Comparison of ENCODE assay signal across 13 cellular contexts in the genomic region with DNA sequence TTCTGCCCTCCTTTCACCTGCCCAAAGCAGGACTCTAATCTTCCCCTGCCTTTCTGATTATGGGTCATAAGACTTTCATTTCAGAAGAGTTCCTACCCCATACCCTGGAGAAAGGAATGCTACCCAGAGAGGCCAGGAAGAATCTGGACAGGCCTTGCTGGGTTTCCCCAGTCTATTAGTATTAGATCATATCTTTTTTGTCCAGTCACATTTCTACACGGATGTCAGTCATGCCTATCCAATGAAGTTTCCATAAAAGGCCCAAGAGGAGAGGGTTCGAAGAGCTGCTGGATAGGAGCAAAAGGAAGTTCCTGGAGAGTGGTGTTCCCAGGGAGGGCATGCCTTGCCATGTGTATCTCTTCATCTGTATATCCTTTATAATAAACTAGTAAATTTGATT. TPM values are rescaled to one million over a fixed set of nuclear protein-coding genes. Genes with fewer than 3 reads are reported as not detected.
A peak's percentile ranks its signal among the peaks of the same experiment; 100 is the strongest.
DNase-seq lines count a peak whose midpoint lies in the region; ATAC-seq, FAIRE-seq and TF ChIP-seq lines count a peak whose summit lies in the region.
"Had no signal": no experiment of that assay in that cellular context is flagged by ENCODE, and none has a peak within 500 bp of the region (broad histone marks: within the 10 kb centered on the region; RNA-seq: fewer than 3 reads in every experiment).

No MANE protein-coding gene starts in this region.

- no peak overlapping the region for H3K27ac ChIP-seq in substantia nigra (ENCODE audit: low read depth, low read length, poor library complexity, severe bottlenecking)
- H3K27ac ChIP-seq: colonic mucosa, neutrophil, testis had no signal

- 0 out of 2 replicates have a peak overlapping the region, but pooled peaks have one; percentile 2 for H3K4me3 ChIP-seq in AG04449 (ENCODE audit: low read depth, low read length)
- peak overlapping the region; percentile 12; the same call in 1 of the 2 replicates for H3K4me3 ChIP-seq in GM08714 (ENCODE audit: low read length)
- H3K4me3 ChIP-seq: colonic mucosa, testis had no signal

- ATAC-seq in activated naive CD8-positive, alpha-beta T cell treated with anti-CD3 and anti-CD28 coated beads, Interleukin-2, amount 10 ng/mL, durations not matched to agents 7 days and 5 days (ENCODE audit: low read depth), result no peak
- no peak for ATAC-seq in HG03457 (IDR thresholded peaks at IDR 0.05; ENCODE audit: unreplicated experiment)

- H3K27me3 Mint-ChIP-seq in activated naive CD8-positive, alpha-beta T cell treated with anti-CD3 and anti-CD28 coated beads, Interleukin-2, amount 10 ng/mL, durations not matched to agents 7 days and 5 days, result no peaks in the 10 kb centered on the region

- H3K4me3 Mint-ChIP-seq in activated naive CD8-positive, alpha-beta T cell treated with anti-CD3 and anti-CD28 coated beads, Interleukin-2, amount 10 ng/mL, durations not matched to agents 7 days and 5 days, result peak overlapping the region; percentile 95

- POLR2A ChIA-PET in AG04449 (lab: Yijun Ruan, JAX), result no interaction called here
- POLR2A ChIA-PET in activated naive CD8-positive, alpha-beta T cell treated with anti-CD3 and anti-CD28 coated beads, Interleukin-2, amount 10 ng/mL, durations not matched to agents 7 days and 5 days (lab: Charles Lee), result no interaction called here

- CTCF ChIA-PET in AG04449 (lab: Yijun Ruan, JAX), result interaction anchor here (0.9 kb wide), 1 partner anchor 30 kb away, joined by 3 read pairs; no protein-coding TSS in a partner anchor

- no peaks in the 10 kb centered on the region for H3K9me3 Mint-ChIP-seq in activated naive CD8-positive, alpha-beta T cell treated with anti-CD3 and anti-CD28 coated beads, Interleukin-2, amount 10 ng/mL, durations not matched to agents 7 days and 5 days

- peaks cover 30% of the 10 kb centered on the region for H3K36me3 Mint-ChIP-seq in activated naive CD8-positive, alpha-beta T cell treated with anti-CD3 and anti-CD28 coated beads, Interleukin-2, amount 10 ng/mL, durations not matched to agents 7 days and 5 days

- no peak for DNase-seq in AG04449 (ENCODE audit: low read depth, low spot score)
- no peak for DNase-seq in activated naive CD8-positive, alpha-beta T cell treated with anti-CD3 and anti-CD28 coated beads, Interleukin-2, amount 10 ng/mL, durations not matched to agents 7 days and 5 days
- DNase-seq in kidney glomerular epithelial cell (lab: John Stamatoyannopoulos, UW), result peak; percentile 72
- DNase-seq in substantia nigra (lab: John Stamatoyannopoulos, UW), result no peak
- DNase-seq in frontal cortex (ENCODE audit: low spot score in 2 of 2), result no peak
- no peak for DNase-seq in amygdala (lab: John Stamatoyannopoulos, UW)
- DNase-seq: activated T-cell treated with anti-CD3 and anti-CD28 coated beads, Interleukin-2, amount 50 U/mL, for 1 hour; colonic mucosa; stimulated activated CD4-positive, alpha-beta T cell treated with anti-CD3 and anti-CD28 coated beads, Interleukin-2, amount 100 ng/mL, for 48 hours; testis had no signal

- peaks cover 42% of the 10 kb centered on the region for H3K4me1 Mint-ChIP-seq in activated naive CD8-positive, alpha-beta T cell treated with anti-CD3 and anti-CD28 coated beads, Interleukin-2, amount 10 ng/mL, durations not matched to agents 7 days and 5 days

- no peak for FAIRE-seq in frontal cortex (lab: Jason Lieb, UNC)

- TF ChIP-seq CTCF in AG04449 (IDR thresholded peaks at IDR 0.05; ENCODE audit: insufficient read depth, low read length, missing control alignments), result no peak

- H3K27ac Mint-ChIP-seq in activated naive CD8-positive, alpha-beta T cell treated with anti-CD3 and anti-CD28 coated beads, Interleukin-2, amount 10 ng/mL, durations not matched to agents 7 days and 5 days, result peak overlapping the region; percentile 37

RNA-seq across cellular contexts. Expression of a gene that starts 3.2 kb away (rescaled TPM):
- total RNA-seq in activated naive CD8-positive, alpha-beta T cell treated with anti-CD3 and anti-CD28 coated beads, Interleukin-2, amount 10 ng/mL, durations not matched to agents 7 days and 5 days, result 10 to 100 TPM; 57.3 to 62.0 TPM
- total RNA-seq in frontal cortex, result 10.2 TPM

RNA-seq across cellular contexts. Expression of a gene that starts 3.3 kb away (rescaled TPM):
- total RNA-seq in activated naive CD8-positive, alpha-beta T cell treated with anti-CD3 and anti-CD28 coated beads, Interleukin-2, amount 10 ng/mL, durations not matched to agents 7 days and 5 days, result 10 to 100 TPM; 46.1 to 47.0 TPM
- total RNA-seq in frontal cortex, result 55.0 TPM

RNA-seq across cellular contexts. Expression of a gene that starts 49.9 kb away (rescaled TPM):
- total RNA-seq in activated naive CD8-positive, alpha-beta T cell treated with anti-CD3 and anti-CD28 coated beads, Interleukin-2, amount 10 ng/mL, durations not matched to agents 7 days and 5 days, result 100 to 1,000 TPM; 107 to 115 TPM
- 32.6 TPM for total RNA-seq in frontal cortex

RNA-seq across cellular contexts. Expression of a gene that starts 56.5 kb away (rescaled TPM):
- total RNA-seq in activated naive CD8-positive, alpha-beta T cell treated with anti-CD3 and anti-CD28 coated beads, Interleukin-2, amount 10 ng/mL, durations not matched to agents 7 days and 5 days, result 10 to 100 TPM; 39.7 to 40.2 TPM
- 25.3 TPM for total RNA-seq in frontal cortex
